ENCODE assay signal across 25 cellular contexts in the genomic region with DNA sequence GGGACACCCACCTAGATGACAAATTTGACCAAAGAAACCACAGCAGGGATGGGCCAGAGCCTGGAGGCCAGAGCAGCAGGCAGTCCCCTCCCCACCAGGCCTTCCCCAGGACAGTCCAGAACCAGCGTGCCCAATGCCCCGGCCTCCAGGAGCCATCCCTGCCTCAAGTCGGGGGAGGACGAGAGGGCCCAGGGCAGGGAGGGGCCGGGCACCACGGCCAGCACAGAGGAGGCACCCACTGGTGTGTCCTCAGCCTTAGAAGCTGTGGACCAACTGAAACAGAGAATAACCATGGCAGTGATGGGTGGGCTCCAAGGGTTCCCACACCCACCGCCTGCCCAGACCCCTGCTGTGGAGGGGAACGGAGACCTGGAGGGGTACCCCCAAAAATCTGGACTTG. TPM values are rescaled to one million over a fixed set of nuclear protein-coding genes. Genes with fewer than 3 reads are reported as not detected.
DNase-seq lines count a peak whose midpoint lies in the region; ATAC-seq, FAIRE-seq and TF ChIP-seq lines count a peak whose summit lies in the region.
"Had no signal": no experiment of that assay in that cellular context is flagged by ENCODE, and none has a peak within 500 bp of the region (broad histone marks: within the 10 kb centered on the region; RNA-seq: fewer than 3 reads in every experiment).

No MANE protein-coding gene starts in this region.

- WGBS in tibial nerve, 2 donors, result 77 to 79% methylated on average over 2 to 8 of the region's 8 CpGs
- WGBS in small intestine, 3 donors, result 75 to 82% (median 80%) methylated on average over 8 of the region's 8 CpGs

- peaks cover 3% of the 10 kb centered on the region for H3K27me3 Mint-ChIP-seq in activated naive CD8-positive, alpha-beta T cell treated with anti-CD3 and anti-CD28 coated beads, Interleukin-2, amount 10 ng/mL, durations not matched to agents 7 days and 5 days
- no peaks in the 10 kb centered on the region for H3K27me3 Mint-ChIP-seq in activated naive CD8-positive, alpha-beta T cell treated with anti-CD3 and anti-CD28 coated beads, Interleukin-2, amount 50 U/mL, for 24 hours
- H3K27me3 Mint-ChIP-seq in memory B cell, result peaks cover 2% of the 10 kb centered on the region
- H3K27me3 Mint-ChIP-seq: activated CD8-positive, alpha-beta memory T cell treated with anti-CD3 and anti-CD28 coated beads, Interleukin-2, amount 10 ng/mL, durations not matched to agents 7 days and 5 days had no signal

- H3K4me2 ChIP-seq in OCI-LY7 (ENCODE audit: low read length), result peak overlapping the region; percentile 91

- H3K9me3 ChIP-seq in OCI-LY7 (ENCODE audit: low read length) (no peaks in the 10 kb centered on the region), tibial nerve (no peaks in the 10 kb centered on the region), small intestine (ENCODE audit: control insufficient read depth, low read depth) (no peaks in the 10 kb centered on the region)
- H3K9me3 ChIP-seq: breast epithelium, sigmoid colon, uterus had no signal

- BruUV-seq in OCI-LY7 (replicated peaks; lab: Mats Ljungman, UMichigan), result no TSS peak

- peak overlapping the region; percentile 79 for H3K27ac Mint-ChIP-seq in activated naive CD8-positive, alpha-beta T cell treated with anti-CD3 and anti-CD28 coated beads, Interleukin-2, amount 10 ng/mL, durations not matched to agents 7 days and 5 days
- H3K27ac Mint-ChIP-seq in activated naive CD8-positive, alpha-beta T cell treated with anti-CD3 and anti-CD28 coated beads, Interleukin-2, amount 50 U/mL, for 24 hours, result no peak overlapping the region
- peak overlapping the region; percentile 91 for H3K27ac Mint-ChIP-seq in memory B cell
- H3K27ac Mint-ChIP-seq: activated CD8-positive, alpha-beta memory T cell treated with anti-CD3 and anti-CD28 coated beads, Interleukin-2, amount 10 ng/mL, durations not matched to agents 7 days and 5 days; HFFc6 had no signal

- CTCF ChIA-PET in OCI-LY7 (lab: Charles Lee; ENCODE audit: unreplicated experiment), result no interaction called here

- POLR2A ChIA-PET in activated naive CD8-positive, alpha-beta T cell treated with anti-CD3 and anti-CD28 coated beads, Interleukin-2, amount 10 ng/mL, durations not matched to agents 7 days and 5 days (lab: Charles Lee), result no interaction called here
- POLR2A ChIA-PET in OCI-LY7 (lab: Charles Lee), result interaction anchor here (0.5 kb wide), 1 partner anchor 26 kb away, joined by 4 read pairs; no protein-coding TSS in a partner anchor

- no peak overlapping the region for H3K4me3 ChIP-seq in OCI-LY7 (ENCODE audit: low read depth, low read length, poor library complexity, severe bottlenecking)
- no peak overlapping the region for H3K4me3 ChIP-seq in tibial nerve
- no peak overlapping the region for H3K4me3 ChIP-seq in small intestine (ENCODE audit: low read depth in 1 of 2, low read length in 2 of 2)
- H3K4me3 ChIP-seq: breast epithelium, GM12878, sigmoid colon, uterus had no signal

- H3K9me3 Mint-ChIP-seq in activated naive CD8-positive, alpha-beta T cell treated with anti-CD3 and anti-CD28 coated beads, Interleukin-2, amount 10 ng/mL, durations not matched to agents 7 days and 5 days, result no peaks in the 10 kb centered on the region
- H3K9me3 Mint-ChIP-seq in activated naive CD8-positive, alpha-beta T cell treated with anti-CD3 and anti-CD28 coated beads, Interleukin-2, amount 50 U/mL, for 24 hours, result no peaks in the 10 kb centered on the region
- H3K9me3 Mint-ChIP-seq in memory B cell, result no peaks in the 10 kb centered on the region
- H3K9me3 Mint-ChIP-seq: HFFc6, nephron had no signal

- TF ChIP-seq CTCF in OCI-LY7 (conservative IDR thresholded peaks at IDR 0.05; ENCODE audit: low read length) (no peak), tibial nerve (IDR thresholded peaks at IDR 0.05) (no peak)

- no peak for FAIRE-seq in small intestine (lab: Jason Lieb, UNC)
- FAIRE-seq: GM12878, TTC549 had no signal

- no peak for TF ChIP-seq POLR2A in tibial nerve (IDR thresholded peaks at IDR 0.05)

- H3K27ac ChIP-seq in OCI-LY7 (ENCODE audit: low read depth, low read length, poor library complexity, severe bottlenecking) (peak overlapping the region; percentile 83), tibial nerve (no peak overlapping the region), small intestine (ENCODE audit: low read depth in 1 of 2, low read length in 1 of 2) (no peak overlapping the region)
- H3K27ac ChIP-seq: breast epithelium, sigmoid colon, uterus had no signal

- no peak for TF ChIP-seq EP300 in tibial nerve (IDR thresholded peaks at IDR 0.05)

- H4K20me1 ChIP-seq in OCI-LY7 (ENCODE audit: insufficient read depth, low read length), result no peaks in the 10 kb centered on the region

- DNase-seq in activated naive CD8-positive, alpha-beta T cell treated with anti-CD3 and anti-CD28 coated beads, Interleukin-2, amount 10 ng/mL, durations not matched to agents 7 days and 5 days, result no peak
- DNase-seq in activated naive CD8-positive, alpha-beta T cell treated with anti-CD3 and anti-CD28 coated beads, Interleukin-2, amount 50 U/mL, for 24 hours, result no peak
- DNase-seq in OCI-LY7 (ENCODE audit: low spot score), result no peak
- no peak for DNase-seq in memory B cell (ENCODE audit: low spot score in 2 of 2)
- DNase-seq in tibial nerve (ENCODE audit: low spot score in 2 of 2), result no peak
- DNase-seq in small intestine, result no peak
- no peak for DNase-seq in SIG-M5 treated with dmso at 0.1 percent for 504 hours (lab: John Stamatoyannopoulos, UW; ENCODE audit: unreplicated experiment)
- DNase-seq in NOMO-1 (lab: John Stamatoyannopoulos, UW; ENCODE audit: unreplicated experiment in 2 of 2), result no peak
- DNase-seq: activated CD4-positive, alpha-beta T cell treated with anti-CD3 and anti-CD28 coated beads for 1 hour; activated CD8-positive, alpha-beta memory T cell treated with anti-CD3 and anti-CD28 coated beads, Interleukin-2, amount 10 ng/mL, durations not matched to agents 7 days and 5 days; cortex of kidney; DMS79; HFFc6; mesenchymal stem cell; NCI-H2029; NCI-H345; NCI-H82; Right ventricle myocardium superior; sigmoid colon; SW 1271; uterus had no signal

- no peak overlapping the region for H2AFZ ChIP-seq in OCI-LY7 (ENCODE audit: low read length)

- H3K4me1 ChIP-seq in OCI-LY7 (ENCODE audit: insufficient read depth, low read length, poor library complexity, severe bottlenecking), result peaks cover 85% of the 10 kb centered on the region
- peaks cover 0 to 31% (median 17%) of the 10 kb centered on the region in 4 donors for H3K4me1 ChIP-seq in tibial nerve
- H3K4me1 ChIP-seq in small intestine (ENCODE audit: control insufficient read depth in 2 of 2, insufficient read depth in 1 of 2, low read depth in 1 of 2, low read length in 1 of 2), result peaks cover 4 to 10% of the 10 kb centered on the region in 2 donors
- H3K4me1 ChIP-seq: uterus had no signal

- peaks cover 30% of the 10 kb centered on the region for H3K4me1 Mint-ChIP-seq in activated naive CD8-positive, alpha-beta T cell treated with anti-CD3 and anti-CD28 coated beads, Interleukin-2, amount 10 ng/mL, durations not matched to agents 7 days and 5 days
- H3K4me1 Mint-ChIP-seq in activated naive CD8-positive, alpha-beta T cell treated with anti-CD3 and anti-CD28 coated beads, Interleukin-2, amount 50 U/mL, for 24 hours, result peaks cover 56% of the 10 kb centered on the region
- peaks cover 55% of the 10 kb centered on the region for H3K4me1 Mint-ChIP-seq in memory B cell

- no peaks in the 10 kb centered on the region for H3K9me2 ChIP-seq in OCI-LY7 (ENCODE audit: insufficient read depth, low read length)

- intact Hi-C loops in OCI-LY7 (cut with micrococcal nuclease; ENCODE audit: unreplicated experiment), result loop anchor here (5.0 kb wide), 1 partner anchor 139 kb away; no protein-coding TSS in a partner anchor

- H3K79me2 ChIP-seq in OCI-LY7 (ENCODE audit: insufficient read depth, low read depth, low read length), result no peaks in the 10 kb centered on the region

- H3K36me3 ChIP-seq in OCI-LY7 (ENCODE audit: insufficient read depth, low read length) (no peaks in the 10 kb centered on the region), tibial nerve (no peaks in the 10 kb centered on the region), small intestine (ENCODE audit: control insufficient read depth in 2 of 2, insufficient read depth in 2 of 2, low read length in 2 of 2) (no peaks in the 10 kb centered on the region)
- H3K36me3 ChIP-seq: breast epithelium, sigmoid colon, uterus had no signal

- ATAC-seq in activated naive CD8-positive, alpha-beta T cell treated with anti-CD3 and anti-CD28 coated beads, Interleukin-2, amount 10 ng/mL, durations not matched to agents 7 days and 5 days (ENCODE audit: low read depth), result no peak
- ATAC-seq in activated naive CD8-positive, alpha-beta T cell treated with anti-CD3 and anti-CD28 coated beads, Interleukin-2, amount 50 U/mL, for 24 hours, result no peak
- no peak for ATAC-seq in memory B cell (ENCODE audit: low read depth)
- ATAC-seq: activated CD8-positive, alpha-beta memory T cell treated with anti-CD3 and anti-CD28 coated beads, Interleukin-2, amount 10 ng/mL, durations not matched to agents 7 days and 5 days had no signal

- no peaks in the 10 kb centered on the region for H3K36me3 Mint-ChIP-seq in activated naive CD8-positive, alpha-beta T cell treated with anti-CD3 and anti-CD28 coated beads, Interleukin-2, amount 10 ng/mL, durations not matched to agents 7 days and 5 days
- H3K36me3 Mint-ChIP-seq in activated naive CD8-positive, alpha-beta T cell treated with anti-CD3 and anti-CD28 coated beads, Interleukin-2, amount 50 U/mL, for 24 hours (ENCODE audit: low read depth), result no peaks in the 10 kb centered on the region
- H3K36me3 Mint-ChIP-seq in memory B cell, result no peaks in the 10 kb centered on the region
- H3K36me3 Mint-ChIP-seq: activated CD8-positive, alpha-beta memory T cell treated with anti-CD3 and anti-CD28 coated beads, Interleukin-2, amount 10 ng/mL, durations not matched to agents 7 days and 5 days had no signal

- H3K27me3 ChIP-seq in tibial nerve (no peaks in the 10 kb centered on the region), small intestine (ENCODE audit: control insufficient read depth in 2 of 2, insufficient read depth in 2 of 2, low read length in 2 of 2) (no peaks in the 10 kb centered on the region)
- H3K27me3 ChIP-seq: breast epithelium, sigmoid colon, uterus had no signal

- no peak overlapping the region for H3K4me3 Mint-ChIP-seq in activated naive CD8-positive, alpha-beta T cell treated with anti-CD3 and anti-CD28 coated beads, Interleukin-2, amount 10 ng/mL, durations not matched to agents 7 days and 5 days
- no peak overlapping the region for H3K4me3 Mint-ChIP-seq in activated naive CD8-positive, alpha-beta T cell treated with anti-CD3 and anti-CD28 coated beads, Interleukin-2, amount 50 U/mL, for 24 hours
- H3K4me3 Mint-ChIP-seq in memory B cell, result peak overlapping the region; percentile 85
- H3K4me3 Mint-ChIP-seq: activated CD8-positive, alpha-beta memory T cell treated with anti-CD3 and anti-CD28 coated beads, Interleukin-2, amount 10 ng/mL, durations not matched to agents 7 days and 5 days; HFFc6 had no signal

RNA-seq across cellular contexts. Expression of a gene that starts 28.3 kb away (rescaled TPM):
- 10 to 100 TPM; 77.0 to 87.4 TPM for total RNA-seq in activated naive CD8-positive, alpha-beta T cell treated with anti-CD3 and anti-CD28 coated beads, Interleukin-2, amount 10 ng/mL, durations not matched to agents 7 days and 5 days
- 55.6 and 56.0 TPM in 2 replicates for total RNA-seq in OCI-LY7 (2014; rRNA removed; shearing (Covaris generic))
- total RNA-seq in OCI-LY7 (2022) (71.1 and 77.8 TPM in 2 replicates), tibial nerve (10 to 100 TPM; 17.4 to 28.8 (median 24.7) TPM)
- 10 to 100 TPM in 1 of 3 donors, 1 to 10 TPM in 2; 6.2 to 20.0 (median 6.9) TPM for polyA plus RNA-seq in small intestine
